20 cellular contexts compared by ENCODE assay signal in genomic region chr17:8063761-8064589, GRCh38. TPM values are rescaled to one million over a fixed set of nuclear protein-coding genes. Genes with fewer than 3 reads are reported as not detected.
DNase-seq lines count a peak whose midpoint lies in the region; ATAC-seq lines count a peak whose summit lies in the region.
"Had no signal": no experiment of that assay in that cellular context is flagged by ENCODE, and none has a peak within 500 bp of the region (broad histone marks: within the 10 kb centered on the region; RNA-seq: fewer than 3 reads in every experiment).

No MANE protein-coding gene starts in this region.

- H3K9ac ChIP-seq in iPS-15b (ENCODE audit: low read depth, low read length) (no peak overlapping the region), rectal smooth muscle tissue (ENCODE audit: low read length) (no peak overlapping the region), trophoblast cell (ENCODE audit: low read length) (no peak overlapping the region)

- H2BK5ac ChIP-seq in trophoblast cell (ENCODE audit: low read depth, low read length, poor library complexity) = no peak overlapping the region

- H3K4ac ChIP-seq in trophoblast cell (ENCODE audit: low read depth, low read length) = no peak overlapping the region

- H3K4me3 ChIP-seq in iPS-15b (ENCODE audit: low read depth, low read length) (peak overlapping the region; percentile 51), rectal smooth muscle tissue (ENCODE audit: low read length) (peak overlapping the region; percentile 17), trophoblast cell (ENCODE audit: low read depth, low read length) (no peak overlapping the region)
- H3K4me3 ChIP-seq: GM12878 had no signal

- H3K9me3 ChIP-seq in iPS-15b (ENCODE audit: control insufficient read depth, insufficient read depth, low read length) (no peaks in the 10 kb centered on the region), trophoblast cell (ENCODE audit: insufficient read depth, low read depth, low read length) (peaks cover 1% of the 10 kb centered on the region)
- H3K9me3 ChIP-seq: adrenal gland had no signal

- H4K12ac ChIP-seq in trophoblast cell (ENCODE audit: low read depth, low read length) = no peak overlapping the region

- WGBS in trophoblast cell (ENCODE audit: extremely low coverage, insufficient coverage, insufficient read length) = no CpG with 5 or more reads among the region's 29 CpGs

- H3K27me3 ChIP-seq in iPS-15b (ENCODE audit: control insufficient read depth, insufficient read depth, low read length) (peaks cover 76% of the 10 kb centered on the region), rectal smooth muscle tissue (ENCODE audit: control insufficient read depth, insufficient read depth, low read length) (no peaks in the 10 kb centered on the region), trophoblast cell (ENCODE audit: insufficient read depth, low read length) (peaks cover 25% of the 10 kb centered on the region)

- no peaks in the 10 kb centered on the region for H3K79me2 ChIP-seq in trophoblast cell (ENCODE audit: control insufficient read depth, insufficient read depth, low read length, poor library complexity)

- H3K27ac ChIP-seq in rectal smooth muscle tissue (ENCODE audit: low read depth, low read length) (no peak overlapping the region), trophoblast cell (ENCODE audit: low read depth, low read length) (no peak overlapping the region)
- H3K27ac ChIP-seq: adrenal gland had no signal

- no peaks in the 10 kb centered on the region for H3K36me3 ChIP-seq in iPS-15b (ENCODE audit: control insufficient read depth, insufficient read depth, low read length)
- H3K36me3 ChIP-seq in rectal smooth muscle tissue (ENCODE audit: control insufficient read depth, insufficient read depth, low read length) = no peaks in the 10 kb centered on the region
- H3K36me3 ChIP-seq in trophoblast cell (ENCODE audit: control insufficient read depth in 1 of 2, insufficient read depth in 2 of 2, low read length in 2 of 2) = no peaks in the 10 kb centered on the region
- H3K36me3 ChIP-seq: adrenal gland had no signal

- no peak overlapping the region for H2BK12ac ChIP-seq in trophoblast cell (ENCODE audit: low read length)

- no peak for ATAC-seq in HG02885 (IDR thresholded peaks at IDR 0.05; ENCODE audit: poor library complexity, unreplicated experiment)
- ATAC-seq: activated CD4-positive, CD25-positive, alpha-beta regulatory T cell treated with anti-CD3 and anti-CD28 coated beads, Interleukin-2, amount 50 U/mL, for 24 hours; GM12878; stimulated activated memory B cell treated with anti-CD40 and anti-IgM and Interleukin-4, amounts not matched to agents 10 μg/mL and 1 μg/mL and 100 μg/mL, for 72 hours had no signal

- H4K91ac ChIP-seq in trophoblast cell (ENCODE audit: low read depth, low read length) = no peak overlapping the region

- H2BK120ac ChIP-seq in trophoblast cell (ENCODE audit: insufficient read depth, low read length, poor library complexity) = no peak overlapping the region

- H3K18ac ChIP-seq in trophoblast cell (ENCODE audit: low read length) = no peak overlapping the region

- H3K79me1 ChIP-seq in trophoblast cell (ENCODE audit: low read length) = no peaks in the 10 kb centered on the region

- H2AFZ ChIP-seq in trophoblast cell (ENCODE audit: insufficient read depth, low read length, poor library complexity) = no peak overlapping the region

- H3K4me1 ChIP-seq in iPS-15b (ENCODE audit: control insufficient read depth, insufficient read depth, low read length) (peaks cover 17% of the 10 kb centered on the region), rectal smooth muscle tissue (ENCODE audit: control insufficient read depth, insufficient read depth, low read length) (no peaks in the 10 kb centered on the region), trophoblast cell (ENCODE audit: control insufficient read depth in 1 of 2, insufficient read depth in 2 of 2, low read length in 2 of 2) (no peaks in the 10 kb centered on the region)
- H3K4me1 ChIP-seq: adrenal gland had no signal

- no peak overlapping the region for H2AK5ac ChIP-seq in trophoblast cell (ENCODE audit: low read length)

- no peak overlapping the region for H4K8ac ChIP-seq in trophoblast cell (ENCODE audit: low read depth, low read length)

- no peak overlapping the region for H3K14ac ChIP-seq in trophoblast cell (ENCODE audit: low read length)

- H3K4me2 ChIP-seq in trophoblast cell (ENCODE audit: low read length) = no peak overlapping the region

- peak; percentile 73 for DNase-seq in NCI-H82 (lab: John Stamatoyannopoulos, UW)
- no peak for DNase-seq in trophoblast cell
- DNase-seq in KG1 (lab: John Stamatoyannopoulos, UW) = no peak
- DNase-seq: adrenal gland; central memory CD4-positive, alpha-beta T cell; effector CD8-positive, alpha-beta T cell; GDM1; glutamatergic neuron; KBM-7; NCI-H2029; NCI-H446 treated with DMSO at 0.1 percent for 48 hours; retina; T-helper 2 cell had no signal

- no peak overlapping the region for H3K23ac ChIP-seq in trophoblast cell (ENCODE audit: low read length)

RNA-seq across cellular contexts. Expression of gene ALOX12B, which starts 23.5 kb away (rescaled TPM):
- polyA plus RNA-seq in trophoblast cell (2013) = 0.07 and 0.08 TPM in 2 replicates
- polyA plus RNA-seq: adrenal gland, BJ had no signal

RNA-seq across cellular contexts. Expression of gene ALOX15B, which starts 25.1 kb away (rescaled TPM):
- polyA plus RNA-seq in trophoblast cell (2013) = 1.2 and 1.4 TPM in 2 replicates
- polyA plus RNA-seq: BJ had no signal

RNA-seq across cellular contexts. Expression of gene ALOXE3, which starts 54.3 kb away (rescaled TPM):
- 0.26 and 0.31 TPM in 2 replicates for polyA plus RNA-seq in trophoblast cell (2013)
- polyA plus RNA-seq: adrenal gland had no signal

RNA-seq across cellular contexts. Expression of gene HES7, which starts 59.9 kb away (rescaled TPM):
- 0.29 and 0.49 TPM in 2 replicates for polyA plus RNA-seq in trophoblast cell (2013)
- polyA plus RNA-seq: BJ had no signal
